Comparison of ENCODE assay signal across 21 cellular contexts in genomic region chr3:138376663-138377062, GRCh38. TPM values are rescaled to one million over a fixed set of nuclear protein-coding genes. Genes with fewer than 3 reads are reported as not detected.
"Had no signal": no experiment of that assay in that cellular context is flagged by ENCODE, and none has a peak within 500 bp of the region (broad histone marks: within the 10 kb centered on the region; RNA-seq: fewer than 3 reads in every experiment).

No MANE protein-coding gene starts in this region.

- H3K36me3 Mint-ChIP-seq: naive thymus-derived CD4-positive, alpha-beta T cell; stimulated activated effector memory CD8-positive, alpha-beta T cell treated with anti-CD3 and anti-CD28 coated beads, Interleukin-12 subunit alpha, Interleukin-12 subunit beta, amount 100 ng/mL, for 72 hours had no signal

- H3K27ac ChIP-seq: neutrophil, upper lobe of right lung had no signal

- H3K27ac Mint-ChIP-seq: naive thymus-derived CD4-positive, alpha-beta T cell; stimulated activated effector memory CD8-positive, alpha-beta T cell treated with anti-CD3 and anti-CD28 coated beads, Interleukin-12 subunit alpha, Interleukin-12 subunit beta, amount 100 ng/mL, for 72 hours had no signal

- H3K36me3 ChIP-seq: neutrophil, suprapubic skin, upper lobe of right lung had no signal

- H3K9me3 Mint-ChIP-seq: naive thymus-derived CD4-positive, alpha-beta T cell; stimulated activated effector memory CD8-positive, alpha-beta T cell treated with anti-CD3 and anti-CD28 coated beads, Interleukin-12 subunit alpha, Interleukin-12 subunit beta, amount 100 ng/mL, for 72 hours had no signal

- H3K27me3 ChIP-seq: dorsolateral prefrontal cortex, neutrophil, suprapubic skin, tibial nerve, upper lobe of right lung had no signal

- DNase-seq: caudate nucleus; cortex of kidney; dorsolateral prefrontal cortex; effector CD8-positive, alpha-beta T cell; foreskin melanocyte; kidney; left colon; mammary epithelial cell; naive thymus-derived CD4-positive, alpha-beta T cell; stimulated activated CD4-positive, alpha-beta T cell treated with anti-CD3 and anti-CD28 coated beads, Interleukin-4, amount 100 ng/mL, for 1 hour; stimulated activated CD8-positive, alpha-beta memory T cell treated with anti-CD3 and anti-CD28 coated beads, Interleukin-4, amount 100 ng/mL, for 48 hours; stimulated activated naive CD8-positive, alpha-beta T cell treated with anti-CD3 and anti-CD28 coated beads, Interleukin-15, Interleukin-2, amounts not matched to agents 100 U/mL and 50 U/mL, for 24 hours had no signal

- H3K4me1 Mint-ChIP-seq: naive thymus-derived CD4-positive, alpha-beta T cell had no signal

- H3K4me3 Mint-ChIP-seq: naive thymus-derived CD4-positive, alpha-beta T cell; stimulated activated effector memory CD8-positive, alpha-beta T cell treated with anti-CD3 and anti-CD28 coated beads, Interleukin-12 subunit alpha, Interleukin-12 subunit beta, amount 100 ng/mL, for 72 hours had no signal

- H3K4me3 ChIP-seq: dorsolateral prefrontal cortex, smooth muscle cell, suprapubic skin, tibial nerve, upper lobe of right lung had no signal

- H3K9me3 ChIP-seq: neutrophil, suprapubic skin, tibial nerve, upper lobe of right lung had no signal

RNA-seq across cellular contexts. Expression of gene MRAS, which starts 28.3 kb away (rescaled TPM):
- polyA plus RNA-seq: naive thymus-derived CD4-positive, alpha-beta T cell had no signal

RNA-seq across cellular contexts. Expression of gene NME9, which starts 47.0 kb away (rescaled TPM):
- total RNA-seq: mesenteric fat pad, osteoblast, pulmonary artery endothelial cell, smooth muscle cell, tibial nerve, upper lobe of right lung had no signal
- polyA plus RNA-seq: mammary epithelial cell, smooth muscle cell had no signal

RNA-seq across cellular contexts. Expression of gene ESYT3, which starts 57.8 kb away (rescaled TPM):
- total RNA-seq: pulmonary artery endothelial cell had no signal
